10 cellular contexts compared by ENCODE assay signal in the genomic region with DNA sequence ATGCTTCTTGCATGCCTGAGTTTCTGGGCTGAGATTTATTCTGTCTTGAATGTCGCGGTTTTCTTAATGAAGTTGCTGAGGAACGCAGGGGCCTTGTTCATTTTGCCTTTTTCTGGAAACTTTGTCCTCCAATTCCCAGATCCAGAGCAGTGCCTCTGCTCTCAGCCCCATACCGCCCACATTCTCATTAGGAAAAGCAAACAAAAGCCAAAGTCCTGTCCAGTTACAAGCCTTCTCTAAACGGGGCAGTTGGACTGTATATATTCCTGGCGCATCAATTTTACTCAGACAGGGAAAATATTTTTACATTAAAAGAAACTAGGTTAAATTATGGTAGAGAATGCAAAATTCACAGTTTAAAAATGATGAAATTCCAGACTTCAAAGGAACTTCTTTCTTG. TPM values are rescaled to one million over a fixed set of nuclear protein-coding genes. Genes with fewer than 3 reads are reported as not detected.
A peak's percentile ranks its signal among the peaks of the same experiment; 100 is the strongest.
DNase-seq lines count a peak whose midpoint lies in the region; ATAC-seq and TF ChIP-seq lines count a peak whose summit lies in the region.
"Had no signal": no experiment of that assay in that cellular context is flagged by ENCODE, and none has a peak within 500 bp of the region (broad histone marks: within the 10 kb centered on the region; RNA-seq: fewer than 3 reads in every experiment).

No MANE protein-coding gene starts in this region.

- DNase-seq in activated CD4-positive, alpha-beta T cell treated with anti-CD3 and anti-CD28 coated beads, Interleukin-2, amount 10 ng/mL, durations not matched to agents 24 days and 14 days = no peak
- DNase-seq in activated CD4-positive, alpha-beta T cell treated with anti-CD3 and anti-CD28 coated beads for 1 hour = no peak
- no peak for DNase-seq in activated naive CD8-positive, alpha-beta T cell treated with anti-CD3 and anti-CD28 coated beads, Interleukin-2, amount 10 ng/mL, durations not matched to agents 7 days and 5 days
- DNase-seq in suprapubic skin (ENCODE audit: low spot score in 2 of 2) (no peak), gastrocnemius medialis (no peak)
- DNase-seq: activated CD4-positive, alpha-beta T cell treated with anti-CD3 and anti-CD28 coated beads, Interleukin-2, amount 50 U/mL, for 4 hours; DND-41 had no signal

- no peak for ATAC-seq in activated naive CD8-positive, alpha-beta T cell treated with anti-CD3 and anti-CD28 coated beads, Interleukin-2, amount 10 ng/mL, durations not matched to agents 7 days and 5 days (ENCODE audit: low read depth)
- ATAC-seq in HG02870 (IDR thresholded peaks at IDR 0.05; ENCODE audit: unreplicated experiment) (no peak), gastrocnemius medialis (no peak), GM21381 (IDR thresholded peaks at IDR 0.05; ENCODE audit: unreplicated experiment) (no peak)

- TF ChIP-seq POLR2A in suprapubic skin (IDR thresholded peaks at IDR 0.05) (no peak), gastrocnemius medialis (IDR thresholded peaks at IDR 0.05) (no peak)

- TF ChIP-seq EP300 in suprapubic skin (IDR thresholded peaks at IDR 0.05) = no peak

- no peaks in the 10 kb centered on the region for H3K27me3 Mint-ChIP-seq in activated CD4-positive, alpha-beta T cell treated with anti-CD3 and anti-CD28 coated beads, Interleukin-2, amount 10 ng/mL, durations not matched to agents 24 days and 14 days
- H3K27me3 Mint-ChIP-seq in activated naive CD8-positive, alpha-beta T cell treated with anti-CD3 and anti-CD28 coated beads, Interleukin-2, amount 10 ng/mL, durations not matched to agents 7 days and 5 days = no peaks in the 10 kb centered on the region

- H3K4me1 Mint-ChIP-seq in activated CD4-positive, alpha-beta T cell treated with anti-CD3 and anti-CD28 coated beads, Interleukin-2, amount 10 ng/mL, durations not matched to agents 24 days and 14 days = peaks cover 36% of the 10 kb centered on the region
- H3K4me1 Mint-ChIP-seq in activated naive CD8-positive, alpha-beta T cell treated with anti-CD3 and anti-CD28 coated beads, Interleukin-2, amount 10 ng/mL, durations not matched to agents 7 days and 5 days = peaks cover 47% of the 10 kb centered on the region

- H3K4me1 ChIP-seq in suprapubic skin = peaks cover 40% of the 10 kb centered on the region
- peaks cover 12 to 14% of the 10 kb centered on the region in 2 donors for H3K4me1 ChIP-seq in gastrocnemius medialis

- H3K9me3 Mint-ChIP-seq in activated CD4-positive, alpha-beta T cell treated with anti-CD3 and anti-CD28 coated beads, Interleukin-2, amount 10 ng/mL, durations not matched to agents 24 days and 14 days = no peaks in the 10 kb centered on the region
- no peaks in the 10 kb centered on the region for H3K9me3 Mint-ChIP-seq in activated naive CD8-positive, alpha-beta T cell treated with anti-CD3 and anti-CD28 coated beads, Interleukin-2, amount 10 ng/mL, durations not matched to agents 7 days and 5 days

- H3K27me3 ChIP-seq in suprapubic skin (peaks cover 21% of the 10 kb centered on the region), gastrocnemius medialis (peaks cover 37 to 44% (median 40%) of the 10 kb centered on the region in 3 donors)

- intact Hi-C loops in activated CD4-positive, alpha-beta T cell treated with anti-CD3 and anti-CD28 coated beads, Interleukin-2, amount 10 ng/mL, durations not matched to agents 24 days and 14 days (cut with micrococcal nuclease) = loop anchor here (1.0 to 10.0 kb wide), 5 partner anchors 35 to 1118 kb away; a partner anchor contains a TSS
- intact Hi-C loops in gastrocnemius medialis (cut with DNase I; ENCODE audit: low total_unique reads) = no loop called here

- H3K4me3 ChIP-seq in iPS-18c (ENCODE audit: insufficient read depth, low read depth, low read length) (peak overlapping the region; percentile 100; the same call in 1 of the 2 replicates), suprapubic skin (peak overlapping the region; percentile 55), gastrocnemius medialis (no peak overlapping the region)

- H3K36me3 Mint-ChIP-seq in activated CD4-positive, alpha-beta T cell treated with anti-CD3 and anti-CD28 coated beads, Interleukin-2, amount 10 ng/mL, durations not matched to agents 24 days and 14 days (ENCODE audit: low read depth) = peaks cover 15% of the 10 kb centered on the region
- H3K36me3 Mint-ChIP-seq in activated naive CD8-positive, alpha-beta T cell treated with anti-CD3 and anti-CD28 coated beads, Interleukin-2, amount 10 ng/mL, durations not matched to agents 7 days and 5 days = peaks cover 13% of the 10 kb centered on the region

- H3K4me3 Mint-ChIP-seq in activated CD4-positive, alpha-beta T cell treated with anti-CD3 and anti-CD28 coated beads, Interleukin-2, amount 10 ng/mL, durations not matched to agents 24 days and 14 days = peak overlapping the region; percentile 96
- peak overlapping the region; percentile 96 for H3K4me3 Mint-ChIP-seq in activated naive CD8-positive, alpha-beta T cell treated with anti-CD3 and anti-CD28 coated beads, Interleukin-2, amount 10 ng/mL, durations not matched to agents 7 days and 5 days

- POLR2A ChIA-PET in activated naive CD8-positive, alpha-beta T cell treated with anti-CD3 and anti-CD28 coated beads, Interleukin-2, amount 10 ng/mL, durations not matched to agents 7 days and 5 days (lab: Charles Lee) = interaction anchor here (2.8 kb wide), 1 partner anchor 59 kb away, joined by 24 read pairs; a partner anchor contains a TSS

- H3K9me3 ChIP-seq in iPS-18c (ENCODE audit: control insufficient read depth, insufficient read depth, low read length) (no peaks in the 10 kb centered on the region), suprapubic skin (no peaks in the 10 kb centered on the region), gastrocnemius medialis (no peaks in the 10 kb centered on the region)

- no peak overlapping the region for H3K27ac Mint-ChIP-seq in activated CD4-positive, alpha-beta T cell treated with anti-CD3 and anti-CD28 coated beads, Interleukin-2, amount 10 ng/mL, durations not matched to agents 24 days and 14 days
- peak overlapping the region; percentile 98 for H3K27ac Mint-ChIP-seq in activated naive CD8-positive, alpha-beta T cell treated with anti-CD3 and anti-CD28 coated beads, Interleukin-2, amount 10 ng/mL, durations not matched to agents 7 days and 5 days

- WGBS in suprapubic skin = 66% methylated on average over 6 of the region's 6 CpGs

- in situ Hi-C loops in gastrocnemius medialis (cut with MboI; ENCODE audit: low sequenced_read_pairs in 4 of 4) = no loop called here

- no peak for TF ChIP-seq CTCF in suprapubic skin (IDR thresholded peaks at IDR 0.05)
- TF ChIP-seq CTCF in gastrocnemius medialis (IDR thresholded peaks at IDR 0.05 in 4 of 5, conservative IDR thresholded peaks at IDR 0.05 in 1 of 5) = no peak

- H3K27ac ChIP-seq in suprapubic skin = peak overlapping the region; percentile 66
- H3K27ac ChIP-seq in gastrocnemius medialis = no peak overlapping the region

- H3K36me3 ChIP-seq in suprapubic skin = no peaks in the 10 kb centered on the region
- H3K36me3 ChIP-seq in gastrocnemius medialis = no peaks in the 10 kb centered on the region

RNA-seq across cellular contexts. Expression of a gene that starts 1.2 kb away (rescaled TPM):
- 88.5 and 91.3 TPM in 2 replicates for total RNA-seq in activated CD4-positive, alpha-beta T cell treated with anti-CD3 and anti-CD28 coated beads, Interleukin-2, amount 10 ng/mL, durations not matched to agents 24 days and 14 days
- 10 to 100 TPM; 71.9 to 78.9 TPM for total RNA-seq in activated naive CD8-positive, alpha-beta T cell treated with anti-CD3 and anti-CD28 coated beads, Interleukin-2, amount 10 ng/mL, durations not matched to agents 7 days and 5 days
- total RNA-seq in suprapubic skin = 100 to 1,000 TPM in 1 of 4 donors, 10 to 100 TPM in 3; 47.4 to 101 (median 75.7) TPM
- total RNA-seq in gastrocnemius medialis = under 1 TPM in 2 of 4 donors, not detected in 2; 0.33 to 0.52 TPM

RNA-seq across cellular contexts. Expression of a gene that starts 59.9 kb away (rescaled TPM):
- total RNA-seq in activated CD4-positive, alpha-beta T cell treated with anti-CD3 and anti-CD28 coated beads, Interleukin-2, amount 10 ng/mL, durations not matched to agents 24 days and 14 days = 34.5 and 39.1 TPM in 2 replicates
- 10 to 100 TPM; 48.9 to 54.8 TPM for total RNA-seq in activated naive CD8-positive, alpha-beta T cell treated with anti-CD3 and anti-CD28 coated beads, Interleukin-2, amount 10 ng/mL, durations not matched to agents 7 days and 5 days
- 10 to 100 TPM in 3 of 4 donors, 1 to 10 TPM in 1; 8.7 to 15.0 (median 11.7) TPM for total RNA-seq in suprapubic skin
- total RNA-seq in gastrocnemius medialis = 1 to 10 TPM; 2.1 to 2.8 (median 2.5) TPM

Comparison
In these comparisons a context has a peak if more than half of its experiments do, and no peak if none do; other contexts are left out.
1. H3K4me3 ChIP-seq: peak in iPS-18c (single experiment) and suprapubic skin (single experiment); none in gastrocnemius medialis (0 of 4).
2. RNA of a gene that starts 1.2 kb away (total RNA-seq): 47.4 to 101 TPM in suprapubic skin, 88.5 to 91.3 TPM in activated CD4-positive, alpha-beta T cell treated with anti-CD3 and anti-CD28 coated beads, Interleukin-2, amount 10 ng/mL, durations not matched to agents 24 days and 14 days and 71.9 to 78.9 TPM in activated naive CD8-positive, alpha-beta T cell treated with anti-CD3 and anti-CD28 coated beads, Interleukin-2, amount 10 ng/mL, durations not matched to agents 7 days and 5 days; 0.33 to 0.52 TPM in gastrocnemius medialis; every median in the first group is over 10 times any median in the second.